Comparison of ENCODE assay signal across 8 cellular contexts in the genomic region with DNA sequence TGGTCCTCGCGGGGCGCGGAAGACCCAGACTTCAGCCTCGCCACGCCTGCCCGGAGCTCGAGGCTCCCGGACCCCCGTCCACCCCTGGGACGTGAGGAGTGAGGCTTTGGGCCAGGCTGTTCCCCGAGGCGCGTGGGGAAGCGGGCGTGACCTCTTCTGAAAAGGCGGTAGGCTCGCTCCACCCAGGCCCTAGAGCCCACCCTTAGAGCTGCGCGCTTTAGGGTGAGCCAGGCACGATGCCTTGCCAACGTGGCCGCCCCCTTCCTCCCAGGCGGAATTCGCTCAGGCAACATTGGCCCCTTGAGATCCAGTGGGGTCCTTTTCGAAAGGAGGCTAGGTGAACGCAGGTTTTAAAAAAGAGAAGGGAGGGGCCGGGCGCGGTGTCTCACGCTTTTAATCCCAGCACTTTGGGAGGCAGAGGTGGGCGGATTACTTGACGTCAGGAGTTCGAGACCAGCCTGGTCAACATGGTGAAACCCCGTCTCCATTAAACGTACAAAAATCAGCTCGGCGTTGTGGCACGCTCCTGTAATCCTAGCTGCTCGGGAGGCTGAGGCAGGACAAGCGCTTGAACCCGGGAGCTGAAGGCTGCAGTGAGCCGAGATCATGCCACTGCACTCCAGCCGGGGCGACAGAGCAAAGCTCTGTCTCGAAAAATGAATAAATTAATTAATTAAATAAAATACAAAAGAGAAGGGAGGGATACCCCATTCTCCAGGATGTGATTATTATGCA. TPM values are rescaled to one million over a fixed set of nuclear protein-coding genes. Genes with fewer than 3 reads are reported as not detected.
DNase-seq lines count a peak whose midpoint lies in the region; ATAC-seq and TF ChIP-seq lines count a peak whose summit lies in the region.

No MANE protein-coding gene starts in this region.

- H3K4me1 ChIP-seq in right atrium auricular region = peaks cover 0 to 58% of the 10 kb centered on the region in 2 donors
- peaks cover 29 to 36% (median 31%) of the 10 kb centered on the region in 3 donors for H3K4me1 ChIP-seq in skeletal muscle tissue (ENCODE audit: control insufficient read depth in 3 of 3, insufficient read depth in 3 of 3, low read length in 3 of 3)

- intact Hi-C loops in activated naive CD4-positive, alpha-beta T cell treated with anti-CD3 and anti-CD28 coated beads for 36 hours (cut with micrococcal nuclease) = loop anchor here (5.0 kb wide), 1 partner anchor 415 kb away; a partner anchor contains a TSS

- H3K36me3 ChIP-seq in right atrium auricular region (no peaks in the 10 kb centered on the region), skeletal muscle tissue (ENCODE audit: control insufficient read depth in 3 of 3, insufficient read depth in 3 of 3, low read length in 3 of 3) (no peaks in the 10 kb centered on the region)

- peak overlapping the region; percentile 69 to 74 for H3K27ac ChIP-seq in right atrium auricular region
- no peak overlapping the region for H3K27ac ChIP-seq in skeletal muscle tissue (ENCODE audit: low read depth, low read length)

- no peak for TF ChIP-seq CTCF in right atrium auricular region (IDR thresholded peaks at IDR 0.05)

- H3K27me3 Mint-ChIP-seq in activated naive CD4-positive, alpha-beta T cell treated with anti-CD3 and anti-CD28 coated beads for 36 hours (ENCODE audit: low read depth) = peaks cover 28% of the 10 kb centered on the region
- H3K27me3 Mint-ChIP-seq in activated T-helper 17 cell treated with anti-CD3 and anti-CD28 coated beads, Interleukin-2, amount 50 U/mL, for 72 hours = peaks cover 15% of the 10 kb centered on the region

- no peak overlapping the region for H3K27ac Mint-ChIP-seq in activated naive CD4-positive, alpha-beta T cell treated with anti-CD3 and anti-CD28 coated beads for 36 hours
- no peak overlapping the region for H3K27ac Mint-ChIP-seq in activated naive CD4-positive, alpha-beta T cell treated with anti-CD3 and anti-CD28 coated beads, Interleukin-2, amount 50 U/mL, for 72 hours
- H3K27ac Mint-ChIP-seq in activated T-helper 17 cell treated with anti-CD3 and anti-CD28 coated beads, Interleukin-2, amount 50 U/mL, for 72 hours = no peak overlapping the region

- DNase-seq in activated naive CD4-positive, alpha-beta T cell treated with anti-CD3 and anti-CD28 coated beads for 36 hours = no peak
- no peak for DNase-seq in activated naive CD4-positive, alpha-beta T cell treated with anti-CD3 and anti-CD28 coated beads, Interleukin-2, amount 50 U/mL, for 72 hours (ENCODE audit: low spot score in 2 of 2)
- DNase-seq in right atrium auricular region (ENCODE audit: low spot score) (peak; percentile 73), activated gamma-delta T cell (lab: John Stamatoyannopoulos, UW) (no peak), NCI-H2029 (lab: John Stamatoyannopoulos, UW) (no peak)

- H3K27me3 ChIP-seq in right atrium auricular region = no peaks in the 10 kb centered on the region
- peaks cover 31 to 45% (median 43%) of the 10 kb centered on the region in 3 donors for H3K27me3 ChIP-seq in skeletal muscle tissue (ENCODE audit: control insufficient read depth in 3 of 3, insufficient read depth in 3 of 3, low read length in 3 of 3)

- ATAC-seq in activated naive CD4-positive, alpha-beta T cell treated with anti-CD3 and anti-CD28 coated beads, Interleukin-2, amount 50 U/mL, for 72 hours = no peak
- no peak for ATAC-seq in activated T-helper 17 cell treated with anti-CD3 and anti-CD28 coated beads, Interleukin-2, amount 50 U/mL, for 72 hours (replicated peaks)
- ATAC-seq in HG03175 (IDR thresholded peaks at IDR 0.05; ENCODE audit: unreplicated experiment) = no peak

- H3K9ac ChIP-seq in skeletal muscle tissue (ENCODE audit: low read depth in 1 of 3, low read length in 3 of 3) = peak overlapping the region; percentile 43 to 72 (median 69)

- peaks cover 44% of the 10 kb centered on the region for H3K4me1 Mint-ChIP-seq in activated naive CD4-positive, alpha-beta T cell treated with anti-CD3 and anti-CD28 coated beads for 36 hours (ENCODE audit: low read depth)
- peaks cover 9% of the 10 kb centered on the region for H3K4me1 Mint-ChIP-seq in activated T-helper 17 cell treated with anti-CD3 and anti-CD28 coated beads, Interleukin-2, amount 50 U/mL, for 72 hours

- CTCF ChIA-PET in activated naive CD4-positive, alpha-beta T cell treated with anti-CD3 and anti-CD28 coated beads for 36 hours (lab: Charles Lee) = interaction anchor here (0.5 to 1.3 kb wide), 6 partner anchors 19 to 246 kb away, joined by 3 to 5 read pairs (median 4); a partner anchor contains a TSS

- H3K4me3 ChIP-seq in right atrium auricular region (peak overlapping the region; percentile 43 to 66), skeletal muscle tissue (ENCODE audit: low read length in 3 of 3) (peak overlapping the region; percentile 72 to 74 (median 74))

- H3K9me3 ChIP-seq in right atrium auricular region (no peaks in the 10 kb centered on the region), skeletal muscle tissue (ENCODE audit: control insufficient read depth in 3 of 3, low read length in 3 of 3) (no peaks in the 10 kb centered on the region)

- H3K36me3 Mint-ChIP-seq in activated naive CD4-positive, alpha-beta T cell treated with anti-CD3 and anti-CD28 coated beads for 36 hours (ENCODE audit: low read depth) = no peaks in the 10 kb centered on the region
- no peaks in the 10 kb centered on the region for H3K36me3 Mint-ChIP-seq in activated naive CD4-positive, alpha-beta T cell treated with anti-CD3 and anti-CD28 coated beads, Interleukin-2, amount 50 U/mL, for 72 hours
- H3K36me3 Mint-ChIP-seq in activated T-helper 17 cell treated with anti-CD3 and anti-CD28 coated beads, Interleukin-2, amount 50 U/mL, for 72 hours (ENCODE audit: low read depth) = no peaks in the 10 kb centered on the region

- H3K9me3 Mint-ChIP-seq in activated naive CD4-positive, alpha-beta T cell treated with anti-CD3 and anti-CD28 coated beads for 36 hours = no peaks in the 10 kb centered on the region
- no peaks in the 10 kb centered on the region for H3K9me3 Mint-ChIP-seq in activated naive CD4-positive, alpha-beta T cell treated with anti-CD3 and anti-CD28 coated beads, Interleukin-2, amount 50 U/mL, for 72 hours
- no peaks in the 10 kb centered on the region for H3K9me3 Mint-ChIP-seq in activated T-helper 17 cell treated with anti-CD3 and anti-CD28 coated beads, Interleukin-2, amount 50 U/mL, for 72 hours

- peak overlapping the region; percentile 69 for H3K4me3 Mint-ChIP-seq in activated naive CD4-positive, alpha-beta T cell treated with anti-CD3 and anti-CD28 coated beads for 36 hours
- peak overlapping the region; percentile 61 for H3K4me3 Mint-ChIP-seq in activated T-helper 17 cell treated with anti-CD3 and anti-CD28 coated beads, Interleukin-2, amount 50 U/mL, for 72 hours

RNA-seq across cellular contexts. Expression of a gene that starts 0.9 kb away (rescaled TPM):
- total RNA-seq in activated naive CD4-positive, alpha-beta T cell treated with anti-CD3 and anti-CD28 coated beads for 36 hours = 1 to 10 TPM; 3.5 to 3.7 TPM
- 1 to 10 TPM; 3.4 to 6.6 TPM for total RNA-seq in activated naive CD4-positive, alpha-beta T cell treated with anti-CD3 and anti-CD28 coated beads, Interleukin-2, amount 50 U/mL, for 72 hours
- total RNA-seq in activated T-helper 17 cell treated with anti-CD3 and anti-CD28 coated beads, Interleukin-2, amount 50 U/mL, for 72 hours = 1 to 10 TPM; 2.4 to 9.6 TPM
- total RNA-seq in right atrium auricular region = 1 to 10 TPM; 4.3 to 9.4 TPM
- total RNA-seq in skeletal muscle tissue = 1.0 TPM

RNA-seq across cellular contexts. Expression of a gene that starts 19.6 kb away (rescaled TPM):
- 100 to 1,000 TPM; 346 to 348 TPM for total RNA-seq in activated naive CD4-positive, alpha-beta T cell treated with anti-CD3 and anti-CD28 coated beads for 36 hours
- total RNA-seq in activated naive CD4-positive, alpha-beta T cell treated with anti-CD3 and anti-CD28 coated beads, Interleukin-2, amount 50 U/mL, for 72 hours = 100 to 1,000 TPM; 314 to 323 TPM
- total RNA-seq in activated T-helper 17 cell treated with anti-CD3 and anti-CD28 coated beads, Interleukin-2, amount 50 U/mL, for 72 hours = 100 to 1,000 TPM; 242 to 337 TPM
- total RNA-seq in right atrium auricular region = 100 to 1,000 TPM; 399 to 869 TPM
- 96.6 TPM for total RNA-seq in skeletal muscle tissue

RNA-seq across cellular contexts. Expression of a gene that starts 37.9 kb away (rescaled TPM):
- under 1 TPM; 0.15 to 0.38 TPM for total RNA-seq in activated naive CD4-positive, alpha-beta T cell treated with anti-CD3 and anti-CD28 coated beads for 36 hours
- 10 to 100 TPM in 1 of 2 donors, 1 to 10 TPM in 1; 3.7 to 11.4 TPM for total RNA-seq in activated naive CD4-positive, alpha-beta T cell treated with anti-CD3 and anti-CD28 coated beads, Interleukin-2, amount 50 U/mL, for 72 hours
- total RNA-seq in activated T-helper 17 cell treated with anti-CD3 and anti-CD28 coated beads, Interleukin-2, amount 50 U/mL, for 72 hours = 1 to 10 TPM; 5.1 to 5.3 TPM
- total RNA-seq in right atrium auricular region (1 to 10 TPM; 4.0 to 7.5 TPM), skeletal muscle tissue (1.6 TPM)

RNA-seq across cellular contexts. Expression of a gene that starts 50.8 kb away (rescaled TPM):
- 10 to 100 TPM; 60.3 to 63.0 TPM for total RNA-seq in activated naive CD4-positive, alpha-beta T cell treated with anti-CD3 and anti-CD28 coated beads for 36 hours
- 10 to 100 TPM; 61.7 to 66.2 TPM for total RNA-seq in activated naive CD4-positive, alpha-beta T cell treated with anti-CD3 and anti-CD28 coated beads, Interleukin-2, amount 50 U/mL, for 72 hours
- 10 to 100 TPM; 65.6 to 98.3 TPM for total RNA-seq in activated T-helper 17 cell treated with anti-CD3 and anti-CD28 coated beads, Interleukin-2, amount 50 U/mL, for 72 hours
- total RNA-seq in right atrium auricular region (10 to 100 TPM; 46.9 to 53.3 TPM), skeletal muscle tissue (33.4 TPM)
